Comparison of ENCODE assay signal across 28 cellular contexts in genomic region chr5:67875637-67876036, GRCh38.
"Had no signal": no experiment of that assay in that cellular context is flagged by ENCODE, and none has a peak within 500 bp of the region (broad histone marks: within the 10 kb centered on the region; RNA-seq: fewer than 3 reads in every experiment).

No MANE protein-coding gene starts in this region.

- DNase-seq: activated CD8-positive, alpha-beta memory T cell treated with anti-CD3 and anti-CD28 coated beads for 24 hours; activated CD8-positive, alpha-beta memory T cell treated with anti-CD3 and anti-CD28 coated beads, Interleukin-2, amount 50 U/mL, for 4 hours; activated naive CD4-positive, alpha-beta T cell; activated naive CD8-positive, alpha-beta T cell treated with anti-CD3 and anti-CD28 coated beads for 36 hours; activated T-cell treated with anti-CD3 and anti-CD28 coated beads, Interleukin-2, amount 50 U/mL, for 4 hours; amniotic stem cell; cortex of kidney; endodermal cell; heart right ventricle; left colon; lower lobe of right lung; mesendoderm; naive B cell; occipital lobe; posterior cingulate gyrus; right lobe of liver; stimulated activated CD4-positive, alpha-beta T cell treated with anti-CD3 and anti-CD28 coated beads, Interleukin-2, amount 100 ng/mL, for 24 hours; stimulated activated naive CD8-positive, alpha-beta T cell treated with anti-CD3 and anti-CD28 coated beads, Interleukin-15, amount 100 ng/mL, for 72 hours; T-helper 9 cell; tibial artery had no signal

- H3K36me3 Mint-ChIP-seq: activated naive CD8-positive, alpha-beta T cell treated with anti-CD3 and anti-CD28 coated beads for 36 hours; naive B cell; stimulated activated effector memory CD8-positive, alpha-beta T cell treated with anti-CD3 and anti-CD28 coated beads, Interleukin-12 subunit alpha, Interleukin-12 subunit beta, amount 100 ng/mL, for 72 hours; WTC11 had no signal

- H3K9me3 Mint-ChIP-seq: activated naive CD8-positive, alpha-beta T cell treated with anti-CD3 and anti-CD28 coated beads for 36 hours; activated T-cell treated with anti-CD3 and anti-CD28 coated beads, Interleukin-2, amount 50 U/mL, for 4 hours; activated T-helper 2 cell treated with anti-CD3 and anti-CD28 coated beads, Interferon-gamma antibody, Interleukin-2, Interleukin-4, amounts not matched to agents 10 μg/mL and 5 μg/mL and 100 μg/mL, durations not matched to agents 14 hours and 24 hours and 36 hours; endodermal cell; naive B cell; stimulated activated effector memory CD8-positive, alpha-beta T cell treated with anti-CD3 and anti-CD28 coated beads, Interleukin-12 subunit alpha, Interleukin-12 subunit beta, amount 100 ng/mL, for 72 hours had no signal

- H3K4me3 ChIP-seq: gastroesophageal sphincter, heart right ventricle, lower lobe of right lung, right lobe of liver, skin epidermis, tibial artery had no signal

- H3K4me1 Mint-ChIP-seq: activated naive CD8-positive, alpha-beta T cell treated with anti-CD3 and anti-CD28 coated beads for 36 hours; naive B cell; stimulated activated effector memory CD8-positive, alpha-beta T cell treated with anti-CD3 and anti-CD28 coated beads, Interleukin-12 subunit alpha, Interleukin-12 subunit beta, amount 100 ng/mL, for 72 hours; stimulated activated naive CD8-positive, alpha-beta T cell treated with anti-CD3 and anti-CD28 coated beads, Interleukin-15, amount 100 ng/mL, for 72 hours; WTC11 had no signal

- FAIRE-seq: keratinocyte, urothelium cell line had no signal

- H3K27me3 Mint-ChIP-seq: activated naive CD8-positive, alpha-beta T cell treated with anti-CD3 and anti-CD28 coated beads for 36 hours; stimulated activated naive CD8-positive, alpha-beta T cell treated with anti-CD3 and anti-CD28 coated beads, Interleukin-15, amount 100 ng/mL, for 72 hours had no signal

- H3K4me3 Mint-ChIP-seq: activated naive CD8-positive, alpha-beta T cell treated with anti-CD3 and anti-CD28 coated beads for 36 hours; activated T-cell treated with anti-CD3 and anti-CD28 coated beads, Interleukin-2, amount 50 U/mL, for 4 hours; endodermal cell; neural crest cell; stimulated activated effector memory CD8-positive, alpha-beta T cell treated with anti-CD3 and anti-CD28 coated beads, Interleukin-12 subunit alpha, Interleukin-12 subunit beta, amount 100 ng/mL, for 72 hours; stimulated activated naive CD8-positive, alpha-beta T cell treated with anti-CD3 and anti-CD28 coated beads, Interleukin-15, amount 100 ng/mL, for 72 hours; WTC11 had no signal

- H3K27ac Mint-ChIP-seq: activated naive CD8-positive, alpha-beta T cell treated with anti-CD3 and anti-CD28 coated beads for 36 hours; activated T-helper 2 cell treated with anti-CD3 and anti-CD28 coated beads, Interferon-gamma antibody, Interleukin-2, Interleukin-4, amounts not matched to agents 10 μg/mL and 5 μg/mL and 100 μg/mL, durations not matched to agents 14 hours and 24 hours and 36 hours; endodermal cell; naive B cell; stimulated activated effector memory CD8-positive, alpha-beta T cell treated with anti-CD3 and anti-CD28 coated beads, Interleukin-12 subunit alpha, Interleukin-12 subunit beta, amount 100 ng/mL, for 72 hours; WTC11 had no signal
